ENCODE assay signal across 28 cellular contexts in the genomic region with DNA sequence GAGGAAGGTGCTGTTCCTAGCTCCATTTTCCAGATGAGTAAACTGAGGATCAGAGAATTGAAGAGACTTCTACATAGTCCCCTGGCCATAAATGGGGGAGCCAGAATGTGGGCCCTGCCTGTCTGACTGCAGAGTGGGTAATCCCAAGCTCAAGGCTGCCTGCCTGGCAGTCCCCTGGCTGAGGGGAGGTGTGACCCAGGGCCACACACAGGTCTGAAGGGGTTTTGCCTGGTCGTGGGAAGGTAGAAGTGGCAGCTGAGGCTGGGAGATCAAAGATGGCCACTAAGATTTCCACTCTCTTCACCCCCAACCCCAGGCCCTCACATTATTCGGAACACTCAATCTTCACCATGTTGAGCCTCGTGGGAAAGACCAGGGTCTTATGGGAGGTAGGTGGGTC.
A peak's percentile ranks its signal among the peaks of the same experiment; 100 is the strongest.
DNase-seq lines count a peak whose midpoint lies in the region; ATAC-seq and TF ChIP-seq lines count a peak whose summit lies in the region.
"Had no signal": no experiment of that assay in that cellular context is flagged by ENCODE, and none has a peak within 500 bp of the region (broad histone marks: within the 10 kb centered on the region; RNA-seq: fewer than 3 reads in every experiment).

No MANE protein-coding gene starts in this region.

- H3K9me3 ChIP-seq in adrenal gland (replicated peaks in 1 of 3) (no peaks in the 10 kb centered on the region), stomach (no peaks in the 10 kb centered on the region)
- H3K9me3 ChIP-seq: HAP-1, pancreas, transverse colon had no signal

- POLR2A ChIA-PET in activated CD4-positive, alpha-beta memory T cell treated with anti-CD3 and anti-CD28 coated beads for 36 hours (lab: Charles Lee), result no interaction called here
- POLR2A ChIA-PET in activated CD4-positive, alpha-beta memory T cell treated with anti-CD3 and anti-CD28 coated beads, Interleukin-2, amount 10 ng/mL, durations not matched to agents 7 days and 5 days (lab: Charles Lee), result no interaction called here
- POLR2A ChIA-PET in HEK293T (lab: Yijun Ruan, JAX), result no interaction called here

- H3K4me1 ChIP-seq in adrenal gland (replicated peaks in 1 of 2), result no peaks in the 10 kb centered on the region
- H3K4me1 ChIP-seq in stomach, result peaks cover 0 to 7% (median 0%) of the 10 kb centered on the region in 4 donors
- no peaks in the 10 kb centered on the region for H3K4me1 ChIP-seq in foreskin keratinocyte
- H3K4me1 ChIP-seq: pancreas, transverse colon had no signal

- no peak overlapping the region for H3K27ac Mint-ChIP-seq in activated CD4-positive, alpha-beta memory T cell treated with anti-CD3 and anti-CD28 coated beads for 36 hours
- no peak overlapping the region for H3K27ac Mint-ChIP-seq in activated CD4-positive, alpha-beta memory T cell treated with anti-CD3 and anti-CD28 coated beads, Interleukin-2, amount 10 ng/mL, durations not matched to agents 7 days and 5 days
- H3K27ac Mint-ChIP-seq: activated T-cell treated with anti-CD3 and anti-CD28 coated beads, Interleukin-2, amount 50 U/mL, for 72 hours; nephron progenitor cell; T-helper 2 cell treated with Interferon-gamma antibody and Interleukin-4, amounts not matched to agents 5 μg/mL and 100 μg/mL, for 36 hours had no signal

- H3K36me3 ChIP-seq in adrenal gland (replicated peaks in 1 of 2) (no peaks in the 10 kb centered on the region), stomach (no peaks in the 10 kb centered on the region)
- H3K36me3 ChIP-seq: HAP-1, pancreas, transverse colon had no signal

- no peak for ATAC-seq in foreskin keratinocyte
- ATAC-seq: right cardiac atrium had no signal

- WGBS in adrenal gland, 4 donors, result 81 to 92% (median 84%) methylated on average over 3 of the region's 3 CpGs
- WGBS in stomach, 5 donors, result 74 to 86% (median 83%) methylated on average over 3 of the region's 3 CpGs

- H3K27ac ChIP-seq in adrenal gland (no peak overlapping the region), stomach (no peak overlapping the region), foreskin keratinocyte (no peak overlapping the region)
- H3K27ac ChIP-seq: 22Rv1, C4-2B, pancreas, PC-9, transverse colon, VCaP had no signal

- TF ChIP-seq EP300 in stomach (IDR thresholded peaks at IDR 0.05), result no peak

- no peak for TF ChIP-seq CTCF in adrenal gland (IDR thresholded peaks at IDR 0.05)
- no peak for TF ChIP-seq CTCF in stomach (IDR thresholded peaks at IDR 0.05)
- no peak for TF ChIP-seq CTCF in GM13976 (IDR thresholded peaks at IDR 0.05; ENCODE audit: borderline replicate concordance, control extremely low read depth, extremely low read depth, insufficient read depth, missing control alignments)
- TF ChIP-seq CTCF in foreskin keratinocyte (conservative IDR thresholded peaks at IDR 0.05), result no peak

- intact Hi-C loops in activated CD4-positive, alpha-beta memory T cell treated with anti-CD3 and anti-CD28 coated beads for 36 hours (cut with micrococcal nuclease), result no loop called here
- intact Hi-C loops in adrenal gland (cut with DNase I) (no loop called here), stomach (cut with DNase I; ENCODE audit: low total_unique reads) (no loop called here)

- no peaks in the 10 kb centered on the region for H3K9me3 Mint-ChIP-seq in activated CD4-positive, alpha-beta memory T cell treated with anti-CD3 and anti-CD28 coated beads for 36 hours
- no peaks in the 10 kb centered on the region for H3K9me3 Mint-ChIP-seq in activated CD4-positive, alpha-beta memory T cell treated with anti-CD3 and anti-CD28 coated beads, Interleukin-2, amount 10 ng/mL, durations not matched to agents 7 days and 5 days
- H3K9me3 Mint-ChIP-seq: activated T-cell treated with anti-CD3 and anti-CD28 coated beads, Interleukin-2, amount 50 U/mL, for 72 hours; brain; T-helper 2 cell treated with Interferon-gamma antibody and Interleukin-4, amounts not matched to agents 5 μg/mL and 100 μg/mL, for 36 hours had no signal

- peaks cover 3% of the 10 kb centered on the region for H3K27me3 Mint-ChIP-seq in activated CD4-positive, alpha-beta memory T cell treated with anti-CD3 and anti-CD28 coated beads for 36 hours
- peaks cover 19% of the 10 kb centered on the region for H3K27me3 Mint-ChIP-seq in activated CD4-positive, alpha-beta memory T cell treated with anti-CD3 and anti-CD28 coated beads, Interleukin-2, amount 10 ng/mL, durations not matched to agents 7 days and 5 days

- in situ Hi-C loops in GM13976 (cut with MboI; ENCODE audit: low sequenced_read_pairs, unreplicated experiment), result no loop called here

- peak; percentile 0 for DNase-seq in activated CD4-positive, alpha-beta memory T cell treated with anti-CD3 and anti-CD28 coated beads for 36 hours
- no peak for DNase-seq in activated CD4-positive, alpha-beta memory T cell treated with anti-CD3 and anti-CD28 coated beads, Interleukin-2, amount 10 ng/mL, durations not matched to agents 7 days and 5 days
- DNase-seq in adrenal gland, result peak in 5 of 7 donors; percentile 1 to 7 (median 3)
- DNase-seq in mesenteric fat pad (ENCODE audit: low spot score), result peak; percentile 62
- peak; percentile 5 for DNase-seq in stomach
- DNase-seq in HEK293T (ENCODE audit: extremely low spot score), result no peak
- DNase-seq in GM13976 (ENCODE audit: low spot score), result no peak
- no peak for DNase-seq in foreskin keratinocyte
- DNase-seq: activated CD4-positive, alpha-beta T cell treated with anti-CD3 and anti-CD28 coated beads for 4 hours; activated naive CD4-positive, alpha-beta T cell treated with Interleukin-2 at 50 U/mL for 16 hours; activated T-cell treated with anti-CD3 and anti-CD28 coated beads, Interleukin-2, amount 50 U/mL, for 72 hours; hippocampal formation; left cardiac atrium; NCI-H1417 treated with DMSO at 0.1 percent for 48 hours; NCI-H345; nephron progenitor cell; right cardiac atrium; SHP77 treated with DMSO at 0.1 percent for 48 hours; stimulated activated CD4-positive, alpha-beta T cell treated with anti-CD3 and anti-CD28 coated beads, Interleukin-4, amount 100 ng/mL, for 1 hour had no signal

- no peaks in the 10 kb centered on the region for H3K4me1 Mint-ChIP-seq in activated CD4-positive, alpha-beta memory T cell treated with anti-CD3 and anti-CD28 coated beads for 36 hours (ENCODE audit: low read depth)
- H3K4me1 Mint-ChIP-seq in activated CD4-positive, alpha-beta memory T cell treated with anti-CD3 and anti-CD28 coated beads, Interleukin-2, amount 10 ng/mL, durations not matched to agents 7 days and 5 days, result no peaks in the 10 kb centered on the region

- no peak overlapping the region for H3K4me3 Mint-ChIP-seq in activated CD4-positive, alpha-beta memory T cell treated with anti-CD3 and anti-CD28 coated beads for 36 hours
- H3K4me3 Mint-ChIP-seq in activated CD4-positive, alpha-beta memory T cell treated with anti-CD3 and anti-CD28 coated beads, Interleukin-2, amount 10 ng/mL, durations not matched to agents 7 days and 5 days, result no peak overlapping the region
- H3K4me3 Mint-ChIP-seq: activated T-cell treated with anti-CD3 and anti-CD28 coated beads, Interleukin-2, amount 50 U/mL, for 72 hours; brain; nephron progenitor cell; T-helper 2 cell treated with Interferon-gamma antibody and Interleukin-4, amounts not matched to agents 5 μg/mL and 100 μg/mL, for 36 hours had no signal

- H3K4me3 ChIP-seq in adrenal gland (no peak overlapping the region), stomach (no peak overlapping the region)
- H3K4me3 ChIP-seq: HAP-1, pancreas, PC-9, transverse colon had no signal

- TF ChIP-seq POLR2A in adrenal gland (IDR thresholded peaks at IDR 0.05) (no peak), stomach (IDR thresholded peaks at IDR 0.05) (no peak)

- CTCF ChIA-PET in activated CD4-positive, alpha-beta memory T cell treated with anti-CD3 and anti-CD28 coated beads for 36 hours (lab: Charles Lee), result no interaction called here
- CTCF ChIA-PET in activated CD4-positive, alpha-beta memory T cell treated with anti-CD3 and anti-CD28 coated beads, Interleukin-2, amount 10 ng/mL, durations not matched to agents 7 days and 5 days (lab: Charles Lee), result no interaction called here
- CTCF ChIA-PET in HEK293T (lab: Yijun Ruan, JAX), result no interaction called here

- no peaks in the 10 kb centered on the region for H3K27me3 ChIP-seq in adrenal gland
- H3K27me3 ChIP-seq in stomach, result no peaks in the 10 kb centered on the region
- H3K27me3 ChIP-seq in foreskin keratinocyte, result peaks cover 16% of the 10 kb centered on the region
- H3K27me3 ChIP-seq: pancreas, transverse colon had no signal

- H3K36me3 Mint-ChIP-seq in activated CD4-positive, alpha-beta memory T cell treated with anti-CD3 and anti-CD28 coated beads for 36 hours, result no peaks in the 10 kb centered on the region
- H3K36me3 Mint-ChIP-seq in activated CD4-positive, alpha-beta memory T cell treated with anti-CD3 and anti-CD28 coated beads, Interleukin-2, amount 10 ng/mL, durations not matched to agents 7 days and 5 days (ENCODE audit: low read depth), result no peaks in the 10 kb centered on the region
- H3K36me3 Mint-ChIP-seq: brain had no signal

TF ChIP-seq in HEK293T, 16 proteins besides CTCF, POLR2A, EP300 and RAD21:
- no peak for TF ChIP-seq ELF4 (IDR thresholded peaks at IDR 0.05)
- TF ChIP-seq, protein P1, sequence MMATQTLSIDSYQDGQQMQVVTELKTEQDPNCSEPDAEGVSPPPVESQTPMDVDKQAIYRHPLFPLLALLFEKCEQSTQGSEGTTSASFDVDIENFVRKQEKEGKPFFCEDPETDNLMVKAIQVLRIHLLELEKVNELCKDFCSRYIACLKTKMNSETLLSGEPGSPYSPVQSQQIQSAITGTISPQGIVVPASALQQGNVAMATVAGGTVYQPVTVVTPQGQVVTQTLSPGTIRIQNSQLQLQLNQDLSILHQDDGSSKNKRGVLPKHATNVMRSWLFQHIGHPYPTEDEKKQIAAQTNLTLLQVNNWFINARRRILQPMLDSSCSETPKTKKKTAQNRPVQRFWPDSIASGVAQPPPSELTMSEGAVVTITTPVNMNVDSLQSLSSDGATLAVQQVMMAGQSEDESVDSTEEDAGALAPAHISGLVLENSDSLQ (IDR thresholded peaks at IDR 0.05), result no peak
- TF ChIP-seq FOXA1 (IDR thresholded peaks at IDR 0.05), result no peak
- TF ChIP-seq BHLHE40 (IDR thresholded peaks at IDR 0.05; ENCODE audit: borderline replicate concordance), result no peak
- TF ChIP-seq L3MBTL2 (conservative IDR thresholded peaks at IDR 0.05), result no peak
- TF ChIP-seq CTBP1 (IDR thresholded peaks at IDR 0.05; ENCODE audit: borderline replicate concordance), result no peak
- TF ChIP-seq FOXK2 (IDR thresholded peaks at IDR 0.05), result no peak
- TF ChIP-seq TARDBP (IDR thresholded peaks at IDR 0.05), result no peak
- no peak for TF ChIP-seq NFRKB (IDR thresholded peaks at IDR 0.05)
- TF ChIP-seq ZNF384 (IDR thresholded peaks at IDR 0.05), result no peak
- no peak for TF ChIP-seq SP1 (IDR thresholded peaks at IDR 0.05)
- no peak for TF ChIP-seq FOXM1 (IDR thresholded peaks at IDR 0.05; ENCODE audit: borderline replicate concordance)
- TF ChIP-seq SUZ12 (IDR thresholded peaks at IDR 0.05), result no peak
- TF ChIP-seq ARNT (IDR thresholded peaks at IDR 0.05), result no peak
- no peak for TF ChIP-seq HDGF (IDR thresholded peaks at IDR 0.05; ENCODE audit: borderline replicate concordance)

Comparison
In these comparisons a context has a peak if more than half of its experiments do, and no peak if none do; other contexts are left out.
1. DNase-seq: peak in activated CD4-positive, alpha-beta memory T cell treated with anti-CD3 and anti-CD28 coated beads for 36 hours (single experiment), adrenal gland (5 of 7), mesenteric fat pad (single experiment) and stomach (single experiment); none in activated CD4-positive, alpha-beta memory T cell treated with anti-CD3 and anti-CD28 coated beads, Interleukin-2, amount 10 ng/mL, durations not matched to agents 7 days and 5 days (single experiment), HEK293T (single experiment), GM13976 (single experiment) and foreskin keratinocyte (0 of 2).